ENCODE assay signal across 6 cellular contexts in genomic region chr11:89675948-89676347, GRCh38. TPM values are rescaled to one million over a fixed set of nuclear protein-coding genes. Genes with fewer than 3 reads are reported as not detected.
"Had no signal": no experiment of that assay in that cellular context is flagged by ENCODE, and none has a peak within 500 bp of the region (broad histone marks: within the 10 kb centered on the region; RNA-seq: fewer than 3 reads in every experiment).

No MANE protein-coding gene starts in this region.

RNA-seq across cellular contexts. Expression of gene TRIM77, which starts 34.2 kb away (rescaled TPM):
- total RNA-seq: GM23338, H4, H7, HepG2, HFFc6, HT1080 had no signal
- polyA plus RNA-seq: GM23338, HepG2 had no signal
